ENCODE assay signal across 16 cellular contexts in genomic region chr20:63926298-63926697, GRCh38.
"Had no signal": no experiment of that assay in that cellular context is flagged by ENCODE, and none has a peak within 500 bp of the region (broad histone marks: within the 10 kb centered on the region; RNA-seq: fewer than 3 reads in every experiment).

No MANE protein-coding gene starts in this region.

- H3K9me3 ChIP-seq: breast epithelium, ovary, tibial artery, uterus had no signal

- H3K27ac Mint-ChIP-seq: activated CD4-positive, alpha-beta memory T cell treated with anti-CD3 and anti-CD28 coated beads, Interleukin-2, amount 10 ng/mL, durations not matched to agents 7 days and 5 days; dendritic cell treated with granulocyte-macrophage colony-stimulating factor and Interleukin-4, amounts not matched to agents 40 ng/mL and 50 ng/mL, for 4 days; stimulated activated memory B cell treated with anti-CD40 and anti-IgM and Interleukin-4, amounts not matched to agents 10 μg/mL and 1 μg/mL and 100 μg/mL, for 72 hours had no signal

- H3K27me3 ChIP-seq: breast epithelium, ovary, tibial artery, uterus had no signal

- H3K27me3 Mint-ChIP-seq: activated CD4-positive, alpha-beta memory T cell treated with anti-CD3 and anti-CD28 coated beads, Interleukin-2, amount 10 ng/mL, durations not matched to agents 7 days and 5 days; dendritic cell treated with granulocyte-macrophage colony-stimulating factor and Interleukin-4, amounts not matched to agents 40 ng/mL and 50 ng/mL, for 4 days; stimulated activated memory B cell treated with anti-CD40 and anti-IgM and Interleukin-4, amounts not matched to agents 10 μg/mL and 1 μg/mL and 100 μg/mL, for 72 hours had no signal

- H3K4me1 ChIP-seq: breast epithelium, tibial artery, uterus had no signal

- H3K36me3 ChIP-seq: ovary, uterus had no signal

- H3K4me3 ChIP-seq: breast epithelium, lung, ovary, tibial artery, uterus had no signal

- H3K4me3 Mint-ChIP-seq: activated CD4-positive, alpha-beta memory T cell treated with anti-CD3 and anti-CD28 coated beads, Interleukin-2, amount 10 ng/mL, durations not matched to agents 7 days and 5 days; dendritic cell treated with granulocyte-macrophage colony-stimulating factor and Interleukin-4, amounts not matched to agents 40 ng/mL and 50 ng/mL, for 4 days; neural crest cell; stimulated activated memory B cell treated with anti-CD40 and anti-IgM and Interleukin-4, amounts not matched to agents 10 μg/mL and 1 μg/mL and 100 μg/mL, for 72 hours had no signal

- ATAC-seq: left cardiac atrium; stimulated activated memory B cell treated with anti-CD40 and anti-IgM and Interleukin-4, amounts not matched to agents 10 μg/mL and 1 μg/mL and 100 μg/mL, for 72 hours had no signal

- H3K9me3 Mint-ChIP-seq: activated CD4-positive, alpha-beta memory T cell treated with anti-CD3 and anti-CD28 coated beads, Interleukin-2, amount 10 ng/mL, durations not matched to agents 7 days and 5 days; dendritic cell treated with granulocyte-macrophage colony-stimulating factor and Interleukin-4, amounts not matched to agents 40 ng/mL and 50 ng/mL, for 4 days; neural crest cell; stimulated activated memory B cell treated with anti-CD40 and anti-IgM and Interleukin-4, amounts not matched to agents 10 μg/mL and 1 μg/mL and 100 μg/mL, for 72 hours had no signal

- H3K4me1 Mint-ChIP-seq: neural crest cell had no signal

- DNase-seq: activated CD4-positive, alpha-beta memory T cell treated with anti-CD3 and anti-CD28 coated beads, Interleukin-2, amount 10 ng/mL, durations not matched to agents 7 days and 5 days; activated gamma-delta T cell; activated T-cell treated with anti-CD3 and anti-CD28 coated beads, Interleukin-2, amount 50 U/mL, for 48 hours; aorta; left cardiac atrium; stimulated activated CD4-positive, alpha-beta T cell treated with anti-CD3 and anti-CD28 coated beads, Interleukin-12 subunit alpha, Interleukin-12 subunit beta, amount 100 ng/mL, for 4 hours; stimulated activated CD4-positive, alpha-beta T cell treated with anti-CD3 and anti-CD28 coated beads, Interleukin-2, amount 100 ng/mL, for 24 hours; T-helper 1 cell; tibial artery; uterus had no signal

- H3K27ac ChIP-seq: breast epithelium, tibial artery, uterus had no signal
